ENCODE assay signal across 11 cellular contexts in genomic region chr6:125818659-125819297, GRCh38. TPM values are rescaled to one million over a fixed set of nuclear protein-coding genes. Genes with fewer than 3 reads are reported as not detected.
A peak's percentile ranks its signal among the peaks of the same experiment; 100 is the strongest.
DNase-seq lines count a peak whose midpoint lies in the region; ATAC-seq and TF ChIP-seq lines count a peak whose summit lies in the region.
"Had no signal": no experiment of that assay in that cellular context is flagged by ENCODE, and none has a peak within 500 bp of the region (broad histone marks: within the 10 kb centered on the region; RNA-seq: fewer than 3 reads in every experiment).

No MANE protein-coding gene starts in this region.

- peak overlapping the region; percentile 27 to 69 (median 43) for H3K4me3 ChIP-seq in subcutaneous abdominal adipose tissue (ENCODE audit: low read depth in 1 of 5, low read length in 5 of 5)

- peaks cover 5 to 14% (median 6%) of the 10 kb centered on the region in 5 donors for H3K36me3 ChIP-seq in subcutaneous abdominal adipose tissue (ENCODE audit: control insufficient read depth in 5 of 5, insufficient read depth in 5 of 5, low read length in 5 of 5)

- peak overlapping the region; percentile 14 to 80 (median 57) for H3K9ac ChIP-seq in subcutaneous abdominal adipose tissue (ENCODE audit: low read length in 5 of 5)

- H3K27ac ChIP-seq in subcutaneous abdominal adipose tissue (ENCODE audit: low read depth, low read length): peak overlapping the region; percentile 91

- no peaks in the 10 kb centered on the region for H3K9me3 ChIP-seq in subcutaneous abdominal adipose tissue (ENCODE audit: control insufficient read depth in 5 of 5, low read length in 5 of 5)

- intact Hi-C loops in left cardiac atrium (cut with DNase I): no loop called here

- peak; percentile 6 for ATAC-seq in GM19395 (IDR thresholded peaks at IDR 0.05; ENCODE audit: unreplicated experiment)
- ATAC-seq in SK-N-SH treated with all-trans-retinoic acid at 6 μM for 48 hours: peak; percentile 58
- ATAC-seq in left cardiac atrium: peak; percentile 53 to 83
- no peak for ATAC-seq in GM21825 (IDR thresholded peaks at IDR 0.05; ENCODE audit: unreplicated experiment)
- ATAC-seq: esophagus mucosa had no signal

- peaks cover 3 to 69% (median 57%) of the 10 kb centered on the region in 5 donors for H3K4me1 ChIP-seq in subcutaneous abdominal adipose tissue (ENCODE audit: control insufficient read depth in 5 of 5, insufficient read depth in 5 of 5, low read length in 5 of 5)

- no peaks in the 10 kb centered on the region for H3K27me3 ChIP-seq in subcutaneous abdominal adipose tissue (ENCODE audit: control insufficient read depth in 5 of 5, insufficient read depth in 4 of 5, low read length in 5 of 5)

- DNase-seq in left cardiac atrium: no peak
- no peak for DNase-seq in HPDE6-E6E7 (ENCODE audit: extremely low spot score)
- no peak for DNase-seq in SKM-1 (lab: John Stamatoyannopoulos, UW; ENCODE audit: unreplicated experiment)
- no peak for DNase-seq in AG08396 (ENCODE audit: low spot score)
- DNase-seq: activated naive CD8-positive, alpha-beta T cell treated with anti-CD3 and anti-CD28 coated beads, Interleukin-2, amount 10 ng/mL, durations not matched to agents 7 days and 5 days; DND-41 had no signal

TF ChIP-seq in SK-N-SH treated with all-trans-retinoic acid at 6 μM for 48 hours, 23 proteins besides CTCF, POLR2A, EP300 and RAD21:
- TF ChIP-seq CREB5 (CRISPR knock-in tag; IDR thresholded peaks at IDR 0.05; ENCODE audit: low read depth) (no peak), ZC3H10 (CRISPR knock-in tag; IDR thresholded peaks at IDR 0.05) (no peak), CSDC2 (CRISPR knock-in tag; IDR thresholded peaks at IDR 0.05) (no peak), RARB (CRISPR knock-in tag; IDR thresholded peaks at IDR 0.05) (no peak), CSRNP3 (CRISPR knock-in tag; IDR thresholded peaks at IDR 0.05) (no peak), ZFP3 (CRISPR knock-in tag; IDR thresholded peaks at IDR 0.05) (no peak), ISL1 (CRISPR knock-in tag; IDR thresholded peaks at IDR 0.05) (peak; percentile 27), ZFP30 (CRISPR knock-in tag; IDR thresholded peaks at IDR 0.05) (no peak), ZNF70 (CRISPR knock-in tag; IDR thresholded peaks at IDR 0.05) (peak; percentile 82), TOX (CRISPR knock-in tag; IDR thresholded peaks at IDR 0.05; ENCODE audit: borderline replicate concordance) (no peak)

RNA-seq across cellular contexts. Expression of gene NCOA7, which starts 28.0 kb away (rescaled TPM):
- total RNA-seq in left cardiac atrium: 10 to 100 TPM; 18.4 to 24.8 TPM
